Comparison of ENCODE assay signal across 8 cellular contexts in the genomic region with DNA sequence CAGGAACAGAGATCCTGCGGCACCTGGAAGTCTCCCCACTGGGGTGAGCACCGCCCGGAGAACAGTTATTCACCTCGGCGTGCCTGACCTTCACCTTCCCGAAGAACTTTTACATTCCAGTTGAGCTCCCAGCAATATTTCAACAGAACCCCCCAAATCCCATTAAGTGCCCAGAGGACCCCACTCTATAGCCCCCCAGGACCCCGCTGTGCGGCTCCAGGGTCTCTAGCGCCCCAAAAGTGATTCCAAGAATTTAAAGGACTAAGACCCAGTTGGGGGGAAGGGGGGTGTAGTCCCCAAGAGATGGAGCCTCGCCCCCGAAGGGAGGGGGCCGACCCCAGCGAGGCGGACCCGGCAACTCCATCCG. TPM values are rescaled to one million over a fixed set of nuclear protein-coding genes. Genes with fewer than 3 reads are reported as not detected.
A peak's percentile ranks its signal among the peaks of the same experiment; 100 is the strongest.
DNase-seq lines count a peak whose midpoint lies in the region; ATAC-seq, FAIRE-seq and TF ChIP-seq lines count a peak whose summit lies in the region.

No MANE protein-coding gene starts in this region.

- DNase-seq in BE2C (no peak), colonic mucosa (no peak), naive B cell (no peak), frontal cortex (ENCODE audit: low spot score in 2 of 2) (no peak), CD1c-positive myeloid dendritic cell (ENCODE audit: extremely low spot score) (no peak)

- H3K4me1 ChIP-seq in BE2C: peaks cover 5% of the 10 kb centered on the region
- H3K4me1 ChIP-seq in Loucy (ENCODE audit: insufficient read depth, low read length, poor library complexity, severe bottlenecking): peaks cover 37% of the 10 kb centered on the region
- H3K4me1 ChIP-seq in colonic mucosa: peaks cover 10% of the 10 kb centered on the region

- H3K4me3 Mint-ChIP-seq in naive B cell: peak overlapping the region; percentile 89 to 99 (median 98)

- H3K9me3 Mint-ChIP-seq in naive B cell: no peaks in the 10 kb centered on the region

- H3K9me3 ChIP-seq in BE2C (no peaks in the 10 kb centered on the region), Loucy (ENCODE audit: insufficient read depth, low read depth, low read length) (no peaks in the 10 kb centered on the region), colonic mucosa (no peaks in the 10 kb centered on the region)

- no peaks in the 10 kb centered on the region for H3K9me2 ChIP-seq in Loucy (replicated peaks; ENCODE audit: low read depth, low read length)

- peak overlapping the region; percentile 85 for H3K4me2 ChIP-seq in Loucy (ENCODE audit: low read depth, low read length, poor library complexity, severe bottlenecking)

- peaks cover 11% of the 10 kb centered on the region; the same call in 1 of the 2 replicates for H3K79me2 ChIP-seq in Loucy (ENCODE audit: insufficient read depth, low read length)

- peak overlapping the region; percentile 86 for H3K27ac ChIP-seq in colonic mucosa

- H3F3A ChIP-seq in Loucy (ENCODE audit: low read depth): no peaks in the 10 kb centered on the region

- peak overlapping the region; percentile 78 to 98 (median 96) for H3K27ac Mint-ChIP-seq in naive B cell

- no peak for FAIRE-seq in frontal cortex (lab: Jason Lieb, UNC)

- TF ChIP-seq CTCF in BE2C (IDR thresholded peaks at IDR 0.05; ENCODE audit: low read depth, low read length) (no peak), Loucy (conservative IDR thresholded peaks at IDR 0.05; ENCODE audit: low read length) (peak; percentile 33), colonic mucosa (IDR thresholded peaks at IDR 0.05) (no peak)

- H3K27me3 ChIP-seq in BE2C (no peaks in the 10 kb centered on the region), Loucy (ENCODE audit: insufficient read depth, low read length, poor library complexity, severe bottlenecking) (no peaks in the 10 kb centered on the region), colonic mucosa (no peaks in the 10 kb centered on the region)

- H3K9ac ChIP-seq in Loucy (ENCODE audit: low read depth, low read length, poor library complexity, severe bottlenecking) (peak overlapping the region; percentile 88), colonic mucosa (ENCODE audit: low read depth in 2 of 2, low read length in 2 of 2) (peak overlapping the region; percentile 90 to 92)

- intact Hi-C loops in colonic mucosa (cut with DNase I): no loop called here

- peaks cover 22 to 47% (median 41%) of the 10 kb centered on the region in 3 donors for H3K4me1 Mint-ChIP-seq in naive B cell

- no peaks in the 10 kb centered on the region for H3K27me3 Mint-ChIP-seq in naive B cell

- ATAC-seq in naive B cell (ENCODE audit: low read depth in 2 of 2) (no peak), HG02642 (IDR thresholded peaks at IDR 0.05; ENCODE audit: poor library complexity, unreplicated experiment) (no peak), GM19463 (IDR thresholded peaks at IDR 0.05; ENCODE audit: unreplicated experiment) (no peak)

- H3K36me3 ChIP-seq in BE2C: no peaks in the 10 kb centered on the region
- H3K36me3 ChIP-seq in Loucy (ENCODE audit: insufficient read depth, low read length): no peaks in the 10 kb centered on the region
- no peaks in the 10 kb centered on the region for H3K36me3 ChIP-seq in colonic mucosa

- H3K36me3 Mint-ChIP-seq in naive B cell: peaks cover 0 to 9% of the 10 kb centered on the region in 2 donors

- peak overlapping the region; percentile 81 for H2AFZ ChIP-seq in Loucy (ENCODE audit: low read length)

- H3K4me3 ChIP-seq in BE2C (ENCODE audit: low read depth, low read length) (peak overlapping the region; percentile 85), Loucy (ENCODE audit: low read length, poor library complexity, severe bottlenecking) (peak overlapping the region; percentile 94), colonic mucosa (peak overlapping the region; percentile 70)

- H4K20me1 ChIP-seq in Loucy (ENCODE audit: insufficient read depth, low read length, poor library complexity, severe bottlenecking): peaks cover 7% of the 10 kb centered on the region

RNA-seq across cellular contexts. Expression of gene GPR108, which starts 0.5 kb away (rescaled TPM):
- 71.0 TPM for polyA plus RNA-seq in BE2C (2012; ENCODE audit: insufficient read depth, insufficient read length, low read depth)
- total RNA-seq in colonic mucosa (100 to 1,000 TPM in 1 of 2 donors, 10 to 100 TPM in 1; 92.0 to 109 TPM), frontal cortex (8.6 TPM)
- polyA plus RNA-seq in naive B cell (ENCODE audit: low read depth in 6 of 6): 100 to 1,000 TPM in 1 of 6 donors, 10 to 100 TPM in 5; 55.2 to 122 (median 79.5) TPM

RNA-seq across cellular contexts. Expression of gene TRIP10, which starts 2.6 kb away (rescaled TPM):
- 24.6 TPM for polyA plus RNA-seq in BE2C (2012; ENCODE audit: insufficient read depth, insufficient read length, low read depth)
- 10 to 100 TPM; 67.7 to 78.2 TPM for total RNA-seq in colonic mucosa
- polyA plus RNA-seq in naive B cell (ENCODE audit: low read depth in 6 of 6): 1 to 10 TPM in 5 of 6 donors, not detected in 1; 2.7 to 5.1 (median 3.2) TPM
- 2.9 TPM for total RNA-seq in frontal cortex

RNA-seq across cellular contexts. Expression of gene C3, which starts 16.4 kb away (rescaled TPM):
- polyA plus RNA-seq in BE2C (2012; ENCODE audit: insufficient read depth, insufficient read length, low read depth): not detected
- total RNA-seq in colonic mucosa: 10 to 100 TPM; 28.2 to 83.9 TPM
- not detected for polyA plus RNA-seq in naive B cell (ENCODE audit: low read depth in 6 of 6)
- total RNA-seq in frontal cortex: 11.4 TPM

RNA-seq across cellular contexts. Expression of gene SH2D3A, which starts 30.3 kb away (rescaled TPM):
- polyA plus RNA-seq in BE2C (2012; ENCODE audit: insufficient read depth, insufficient read length, low read depth): 0.36 TPM
- total RNA-seq in colonic mucosa (10 to 100 TPM; 34.2 to 44.3 TPM), frontal cortex (0.82 TPM)
- 10 to 100 TPM in 5 of 6 donors, 1 to 10 TPM in 1; 7.5 to 39.5 (median 22.3) TPM for polyA plus RNA-seq in naive B cell (ENCODE audit: low read depth in 6 of 6)

RNA-seq across cellular contexts. Expression of gene VAV1, which starts 35.6 kb away (rescaled TPM):
- not detected for polyA plus RNA-seq in BE2C (2012; ENCODE audit: insufficient read depth, insufficient read length, low read depth)
- 1 to 10 TPM; 5.7 to 6.0 TPM for total RNA-seq in colonic mucosa
- 10 to 100 TPM; 17.9 to 34.0 (median 23.7) TPM for polyA plus RNA-seq in naive B cell (ENCODE audit: low read depth in 6 of 6)
- total RNA-seq in frontal cortex: 0.82 TPM

Comparison
In these comparisons a context has a peak if more than half of its experiments do, and no peak if none do; other contexts are left out.
1. RNA of gene TRIP10, which starts 2.6 kb away (total RNA-seq): 67.7 to 78.2 TPM in colonic mucosa; 2.9 TPM in frontal cortex (single experiment); every median in the first group is over 10 times any median in the second.
2. Peak in every context shown above with its lines, with median percentiles within 50 percentile points of each other: H3K4me3 ChIP-seq.